8 cellular contexts compared by ENCODE assay signal in the genomic region with DNA sequence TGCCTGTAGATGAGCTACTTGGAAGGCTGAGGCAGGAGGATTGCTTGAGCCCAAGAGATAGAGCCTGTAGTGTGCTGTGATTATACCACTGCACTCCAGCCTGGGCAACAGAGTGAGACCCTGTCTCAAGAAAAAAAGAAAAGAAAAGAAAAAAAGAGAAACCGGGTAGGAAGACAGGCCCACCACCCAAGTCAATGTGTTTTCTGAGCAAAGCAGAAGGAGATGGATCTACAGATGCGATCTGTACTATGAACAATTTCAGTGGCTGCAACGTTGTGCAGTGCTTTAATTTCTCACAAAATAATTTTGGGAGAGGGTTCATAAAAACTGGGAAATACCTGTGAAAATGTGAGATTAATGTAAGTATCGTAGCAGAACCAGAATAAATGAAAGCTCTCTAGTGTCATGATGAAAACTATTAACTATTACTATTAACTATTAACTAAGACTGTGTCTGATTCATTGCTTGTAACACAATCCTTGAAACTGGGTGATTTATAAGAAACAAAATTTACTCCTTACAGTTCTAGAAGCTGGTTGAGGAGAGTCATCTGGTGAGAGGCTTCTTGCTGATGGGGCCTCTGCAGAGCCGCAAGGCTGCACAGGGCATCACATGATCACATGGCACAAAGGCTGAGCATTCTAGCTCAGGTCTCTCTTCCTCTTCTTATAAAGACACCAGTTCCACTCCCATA.
DNase-seq lines count a peak whose midpoint lies in the region; ATAC-seq and TF ChIP-seq lines count a peak whose summit lies in the region.

No MANE protein-coding gene starts in this region.

- H3K4me2 ChIP-seq in HCT116 (ENCODE audit: low read length) (0 out of 2 replicates have a peak overlapping the region, but pooled peaks have one; percentile 83), OCI-LY3 (ENCODE audit: low read length) (peak overlapping the region; percentile 49)

- H3K9ac ChIP-seq in HCT116 (ENCODE audit: low read length): no peak overlapping the region
- H3K9ac ChIP-seq in OCI-LY3 (ENCODE audit: low read length): no peak overlapping the region; the same call in 1 of the 2 replicates

- H3K36me3 ChIP-seq in HCT116 (ENCODE audit: control insufficient read depth in 1 of 2, insufficient read depth in 2 of 2, low read length in 2 of 2) (no peaks in the 10 kb centered on the region), OCI-LY3 (replicated peaks; ENCODE audit: low read depth, low read length) (no peaks in the 10 kb centered on the region)

- intact Hi-C loops in HCT116 (cut with micrococcal nuclease) (no loop called here), posterior vena cava (cut with DNase I) (no loop called here)
- intact Hi-C loops in activated T-helper 2 cell treated with anti-CD3 and anti-CD28 coated beads, Interferon-gamma antibody, Interleukin-2, Interleukin-4, amounts not matched to agents 10 μg/mL and 5 μg/mL and 100 μg/mL, durations not matched to agents 14 hours and 24 hours and 36 hours (cut with micrococcal nuclease): loop anchor here (5.0 kb wide), 1 partner anchor 41 kb away; no protein-coding TSS in a partner anchor

- TF ChIP-seq RAD21 in HCT116 (IDR thresholded peaks at IDR 0.05; ENCODE audit: low read depth): no peak

- H3K4me1 ChIP-seq in HCT116 (ENCODE audit: control insufficient read depth in 1 of 2, insufficient read depth in 2 of 2, low read length in 2 of 2) (peaks cover 33 to 39% of the 10 kb centered on the region in 2 experiments), OCI-LY3 (ENCODE audit: low read length) (peaks cover 43% of the 10 kb centered on the region)

- ATAC-seq in GM18519 (IDR thresholded peaks at IDR 0.05; ENCODE audit: low FRiP score, unreplicated experiment) (peak; percentile 58), HCT116 (no peak)

- no peak overlapping the region for H3K4me3 Mint-ChIP-seq in activated T-helper 2 cell treated with anti-CD3 and anti-CD28 coated beads, Interferon-gamma antibody, Interleukin-2, Interleukin-4, amounts not matched to agents 10 μg/mL and 5 μg/mL and 100 μg/mL, durations not matched to agents 14 hours and 24 hours and 36 hours (ENCODE audit: low read depth)

- H3K79me2 ChIP-seq in HCT116 (ENCODE audit: insufficient read depth, low read length): no peaks in the 10 kb centered on the region
- H3K79me2 ChIP-seq in OCI-LY3 (ENCODE audit: low read length): no peaks in the 10 kb centered on the region

- no peak overlapping the region for H3K4me3 ChIP-seq in HCT116 (replicated peaks in 1 of 2; ENCODE audit: low read depth in 1 of 2, low read length in 2 of 2)
- H3K4me3 ChIP-seq in OCI-LY3 (ENCODE audit: low read length): peak overlapping the region; percentile 19; the same call in 1 of the 2 replicates

- POLR2A ChIA-PET in HCT116 (lab: Charles Lee): interaction anchor here (0.5 kb wide), 1 partner anchor 190 kb away, joined by 3 read pairs; no protein-coding TSS in a partner anchor

- CTCF ChIA-PET in HCT116 (lab: Charles Lee): no interaction called here

- no peaks in the 10 kb centered on the region for H3K36me3 Mint-ChIP-seq in activated T-helper 2 cell treated with anti-CD3 and anti-CD28 coated beads, Interferon-gamma antibody, Interleukin-2, Interleukin-4, amounts not matched to agents 10 μg/mL and 5 μg/mL and 100 μg/mL, durations not matched to agents 14 hours and 24 hours and 36 hours (ENCODE audit: low read depth)

- peak overlapping the region; percentile 97; the same call in 1 of the 2 replicates for H3K27ac ChIP-seq in HCT116 (ENCODE audit: low read depth, low read length)
- peak overlapping the region; percentile 11 for H3K27ac ChIP-seq in OCI-LY3 (ENCODE audit: low read length)

- H2AFZ ChIP-seq in HCT116 (ENCODE audit: low read depth, low read length, poor library complexity, severe bottlenecking): peak overlapping the region; percentile 60
- H2AFZ ChIP-seq in OCI-LY3 (ENCODE audit: low read depth, low read length): peak overlapping the region; percentile 60

- BruUV-seq in HCT116 (replicated peaks; lab: Mats Ljungman, UMichigan): no TSS peak

- no peak for TF ChIP-seq CTCF in HCT116 (IDR thresholded peaks at IDR 0.05 in 2 of 3, conservative IDR thresholded peaks at IDR 0.05 in 1 of 3; ENCODE audit: borderline replicate concordance in 1 of 3, insufficient read depth in 1 of 3, low read depth in 2 of 3, low read length in 2 of 3)
- TF ChIP-seq CTCF in OCI-LY3 (IDR thresholded peaks at IDR 0.05; ENCODE audit: low read depth, low read length): no peak

- no peaks in the 10 kb centered on the region for H3K9me3 Mint-ChIP-seq in activated T-helper 2 cell treated with anti-CD3 and anti-CD28 coated beads, Interferon-gamma antibody, Interleukin-2, Interleukin-4, amounts not matched to agents 10 μg/mL and 5 μg/mL and 100 μg/mL, durations not matched to agents 14 hours and 24 hours and 36 hours

- H3K9me3 ChIP-seq in HCT116 (ENCODE audit: control insufficient read depth in 1 of 2, insufficient read depth in 1 of 2, low read depth in 1 of 2, low read length in 2 of 2) (no peaks in the 10 kb centered on the region), OCI-LY3 (ENCODE audit: insufficient read depth, low read length) (no peaks in the 10 kb centered on the region)

- peaks cover 38% of the 10 kb centered on the region for H3K4me1 Mint-ChIP-seq in activated T-helper 2 cell treated with anti-CD3 and anti-CD28 coated beads, Interferon-gamma antibody, Interleukin-2, Interleukin-4, amounts not matched to agents 10 μg/mL and 5 μg/mL and 100 μg/mL, durations not matched to agents 14 hours and 24 hours and 36 hours (ENCODE audit: low read depth)

- H3K27ac Mint-ChIP-seq in activated T-helper 2 cell treated with anti-CD3 and anti-CD28 coated beads, Interferon-gamma antibody, Interleukin-2, Interleukin-4, amounts not matched to agents 10 μg/mL and 5 μg/mL and 100 μg/mL, durations not matched to agents 14 hours and 24 hours and 36 hours: no peak overlapping the region

- RAD21 ChIA-PET in HCT116 (lab: Charles Lee; ENCODE audit: low non-redundant PET in 1 of 2, low total read pairs in 2 of 2, uncharacterized antibody in 2 of 2, unreplicated experiment in 2 of 2): no interaction called here

- H4K20me1 ChIP-seq in HCT116 (ENCODE audit: insufficient read depth) (no peaks in the 10 kb centered on the region), OCI-LY3 (ENCODE audit: insufficient read depth, low read length) (no peaks in the 10 kb centered on the region)

- DNase-seq in HCT116 (ENCODE audit: low read depth, low spot score): no peak
- peak; percentile 98 for DNase-seq in kidney tubule cell (ENCODE audit: low spot score)
- no peak for DNase-seq in posterior vena cava (ENCODE audit: low spot score)
- no peak for DNase-seq in globus pallidus (ENCODE audit: low spot score)
- DNase-seq in activated T-helper 2 cell treated with anti-CD3 and anti-CD28 coated beads, Interferon-gamma antibody, Interleukin-2, Interleukin-4, amounts not matched to agents 10 μg/mL and 5 μg/mL and 100 μg/mL, durations not matched to agents 14 hours and 24 hours and 36 hours (ENCODE audit: low spot score): no peak
- DNase-seq in NCI-H2227 (lab: John Stamatoyannopoulos, UW; ENCODE audit: unreplicated experiment): no peak

- no peaks in the 10 kb centered on the region for H3K27me3 Mint-ChIP-seq in activated T-helper 2 cell treated with anti-CD3 and anti-CD28 coated beads, Interferon-gamma antibody, Interleukin-2, Interleukin-4, amounts not matched to agents 10 μg/mL and 5 μg/mL and 100 μg/mL, durations not matched to agents 14 hours and 24 hours and 36 hours (ENCODE audit: low read depth)

- H3K27me3 ChIP-seq in HCT116 (ENCODE audit: insufficient read depth, low read length) (no peaks in the 10 kb centered on the region), OCI-LY3 (ENCODE audit: low read depth, low read length) (no peaks in the 10 kb centered on the region)

- TF ChIP-seq POLR2A in HCT116 (IDR thresholded peaks at IDR 0.05; ENCODE audit: borderline replicate concordance, extremely low read depth, insufficient read depth, insufficient read length): no peak

- no peaks in the 10 kb centered on the region for H3K9me2 ChIP-seq in HCT116 (ENCODE audit: insufficient read depth)

TF ChIP-seq in HCT116, 20 proteins besides CTCF, POLR2A, EP300 and RAD21:
- TF ChIP-seq EGR1 (IDR thresholded peaks at IDR 0.05; ENCODE audit: low read depth) (no peak), SRF (IDR thresholded peaks at IDR 0.05; ENCODE audit: low read depth) (no peak), JUND (IDR thresholded peaks at IDR 0.05) (no peak), SP1 (IDR thresholded peaks at IDR 0.05; ENCODE audit: low read depth) (no peak), ZFX (IDR thresholded peaks at IDR 0.05) (no peak), CEBPB (IDR thresholded peaks at IDR 0.05; ENCODE audit: low read depth) (no peak)
- TF ChIP-seq, protein P1, sequence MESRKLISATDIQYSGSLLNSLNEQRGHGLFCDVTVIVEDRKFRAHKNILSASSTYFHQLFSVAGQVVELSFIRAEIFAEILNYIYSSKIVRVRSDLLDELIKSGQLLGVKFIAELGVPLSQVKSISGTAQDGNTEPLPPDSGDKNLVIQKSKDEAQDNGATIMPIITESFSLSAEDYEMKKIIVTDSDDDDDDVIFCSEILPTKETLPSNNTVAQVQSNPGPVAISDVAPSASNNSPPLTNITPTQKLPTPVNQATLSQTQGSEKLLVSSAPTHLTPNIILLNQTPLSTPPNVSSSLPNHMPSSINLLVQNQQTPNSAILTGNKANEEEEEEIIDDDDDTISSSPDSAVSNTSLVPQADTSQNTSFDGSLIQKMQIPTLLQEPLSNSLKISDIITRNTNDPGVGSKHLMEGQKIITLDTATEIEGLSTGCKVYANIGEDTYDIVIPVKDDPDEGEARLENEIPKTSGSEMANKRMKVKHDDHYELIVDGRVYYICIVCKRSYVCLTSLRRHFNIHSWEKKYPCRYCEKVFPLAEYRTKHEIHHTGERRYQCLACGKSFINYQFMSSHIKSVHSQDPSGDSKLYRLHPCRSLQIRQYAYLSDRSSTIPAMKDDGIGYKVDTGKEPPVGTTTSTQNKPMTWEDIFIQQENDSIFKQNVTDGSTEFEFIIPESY (IDR thresholded peaks at IDR 0.05; ENCODE audit: extremely low read depth, insufficient replicate concordance, low read length): no peak
- TF ChIP-seq, protein P2, sequence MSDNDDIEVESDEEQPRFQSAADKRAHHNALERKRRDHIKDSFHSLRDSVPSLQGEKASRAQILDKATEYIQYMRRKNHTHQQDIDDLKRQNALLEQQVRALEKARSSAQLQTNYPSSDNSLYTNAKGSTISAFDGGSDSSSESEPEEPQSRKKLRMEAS (IDR thresholded peaks at IDR 0.05): no peak
